8 cellular contexts compared by ENCODE assay signal in genomic region chr19:14381689-14382474, GRCh38. TPM values are rescaled to one million over a fixed set of nuclear protein-coding genes. Genes with fewer than 3 reads are reported as not detected.
A peak's percentile ranks its signal among the peaks of the same experiment; 100 is the strongest.
DNase-seq lines count a peak whose midpoint lies in the region; ATAC-seq and TF ChIP-seq lines count a peak whose summit lies in the region.

No MANE protein-coding gene starts in this region.

- H2AFZ ChIP-seq in ACC112 (ENCODE audit: low read length, unreplicated experiment), result peak overlapping the region; percentile 38

- peaks cover 37% of the 10 kb centered on the region for H3K36me3 Mint-ChIP-seq in dendritic cell treated with granulocyte-macrophage colony-stimulating factor and Interleukin-4, amounts not matched to agents 40 ng/mL and 50 ng/mL, for 4 days (ENCODE audit: low read depth)

- H3K27ac ChIP-seq in ACC112 (ENCODE audit: low read depth, low read length) (peak overlapping the region; percentile 87), transverse colon (peak overlapping the region; percentile 97 to 99 (median 98))

- H3K4me3 Mint-ChIP-seq in dendritic cell treated with granulocyte-macrophage colony-stimulating factor and Interleukin-4, amounts not matched to agents 40 ng/mL and 50 ng/mL, for 4 days, result peak overlapping the region; percentile 83

- peak; percentile 93 for TF ChIP-seq EP300 in transverse colon (IDR thresholded peaks at IDR 0.05; ENCODE audit: low read depth)

- CTCF ChIA-PET in GM10248 (lab: Yijun Ruan, JAX), result interaction anchor here (1.0 to 4.4 kb wide), 9 partner anchors 11 to 245 kb away, joined by 3 to 13 read pairs (median 6); partner anchors contain the start of gene ASF1B

- peak overlapping the region; percentile 90 for H3K9ac ChIP-seq in mucosa of stomach (ENCODE audit: low read length)

- peak; percentile 5 for TF ChIP-seq POLR2A in transverse colon (IDR thresholded peaks at IDR 0.05)

- peaks cover 6% of the 10 kb centered on the region for H3K4me1 ChIP-seq in ACC112 (ENCODE audit: control insufficient read depth, insufficient read depth, low read length, unreplicated experiment)
- H3K4me1 ChIP-seq in mucosa of stomach (ENCODE audit: control insufficient read depth, insufficient read depth, low read length), result peaks cover 24% of the 10 kb centered on the region
- H3K4me1 ChIP-seq in transverse colon, result peaks cover 16 to 74% (median 56%) of the 10 kb centered on the region in 4 donors

- H3K9me3 ChIP-seq in mucosa of stomach (ENCODE audit: control insufficient read depth, low read length) (no peaks in the 10 kb centered on the region), transverse colon (no peaks in the 10 kb centered on the region)

- in situ Hi-C loops in transverse colon (cut with MboI; ENCODE audit: low pct_ligation_motif_present in 1 of 4, low pct_unique_long_range_greater_than_20kb in 1 of 4, low sequenced_read_pairs in 3 of 4), result no loop called here

- 0 to 11% methylated on average over 6 to 15 of the region's 18 CpGs for WGBS in transverse colon (ENCODE audit: low coverage in 1 of 2), 2 donors

- DNase-seq in HT1080 (ENCODE audit: low read depth) (peak; percentile 52), transverse colon (peak; percentile 81), GM10248 (ENCODE audit: extremely low spot score) (no peak)
- DNase-seq in activated CD4-positive, CD25-positive, alpha-beta regulatory T cell (lab: John Stamatoyannopoulos, UW), result peak in 3 of 4 experiments; percentile 34 to 64 (median 47)

- H3K79me2 ChIP-seq in ACC112 (ENCODE audit: control insufficient read depth, insufficient read depth, low read length, unreplicated experiment), result peaks cover 43% of the 10 kb centered on the region

- intact Hi-C loops in dendritic cell treated with granulocyte-macrophage colony-stimulating factor and Interleukin-4, amounts not matched to agents 40 ng/mL and 50 ng/mL, for 4 days (cut with micrococcal nuclease), result no loop called here
- intact Hi-C loops in transverse colon (cut with DNase I; ENCODE audit: low total_unique reads), result no loop called here

- H3K27me3 ChIP-seq in ACC112 (ENCODE audit: insufficient read depth, low read length), result no peaks in the 10 kb centered on the region
- H3K27me3 ChIP-seq in mucosa of stomach (ENCODE audit: control insufficient read depth, insufficient read depth, low read length), result no peaks in the 10 kb centered on the region
- H3K27me3 ChIP-seq in transverse colon, result no peaks in the 10 kb centered on the region

- H3K36me3 ChIP-seq in ACC112 (ENCODE audit: insufficient read depth, low read length) (no peaks in the 10 kb centered on the region), mucosa of stomach (ENCODE audit: control insufficient read depth, insufficient read depth, low read length) (no peaks in the 10 kb centered on the region), transverse colon (no peaks in the 10 kb centered on the region)

- ATAC-seq in HG03342 (IDR thresholded peaks at IDR 0.05; ENCODE audit: unreplicated experiment), result no peak

- POLR2A ChIA-PET in GM10248 (lab: Yijun Ruan, JAX), result interaction anchor here (0.5 to 3.0 kb wide), 8 partner anchors 11 to 395 kb away, joined by 3 to 9 read pairs (median 4); no protein-coding TSS in a partner anchor

- TF ChIP-seq CTCF in transverse colon (IDR thresholded peaks at IDR 0.05), result peak in 1 of 5 experiments; percentile 32
- no peak for TF ChIP-seq CTCF in GM10248 (IDR thresholded peaks at IDR 0.05; ENCODE audit: control extremely low read depth, extremely low read depth, low read depth, missing control alignments)

- peak overlapping the region; percentile 94 for H3K4me3 ChIP-seq in ACC112 (ENCODE audit: low read depth, low read length)
- H3K4me3 ChIP-seq in mucosa of stomach (ENCODE audit: low read length), result peak overlapping the region; percentile 84
- peak overlapping the region; percentile 72 to 77 (median 76) for H3K4me3 ChIP-seq in transverse colon

- H3K4me1 Mint-ChIP-seq in dendritic cell treated with granulocyte-macrophage colony-stimulating factor and Interleukin-4, amounts not matched to agents 40 ng/mL and 50 ng/mL, for 4 days (ENCODE audit: low read depth), result peaks cover 54% of the 10 kb centered on the region

- no peaks in the 10 kb centered on the region for H3K27me3 Mint-ChIP-seq in dendritic cell treated with granulocyte-macrophage colony-stimulating factor and Interleukin-4, amounts not matched to agents 40 ng/mL and 50 ng/mL, for 4 days

- no peaks in the 10 kb centered on the region for H3K9me3 Mint-ChIP-seq in dendritic cell treated with granulocyte-macrophage colony-stimulating factor and Interleukin-4, amounts not matched to agents 40 ng/mL and 50 ng/mL, for 4 days

- peak overlapping the region; percentile 79 for H3K27ac Mint-ChIP-seq in dendritic cell treated with granulocyte-macrophage colony-stimulating factor and Interleukin-4, amounts not matched to agents 40 ng/mL and 50 ng/mL, for 4 days

RNA-seq across cellular contexts. Expression of gene ADGRE5, which starts 0.6 kb away (rescaled TPM):
- 11.8 and 14.5 TPM in 2 replicates for total RNA-seq in HT1080 (2014; rRNA removed; shearing (Covaris generic))
- 31.2 and 31.5 TPM in 2 replicates for polyA plus RNA-seq in HT1080 (2015; cell fraction: cytosol; rRNA removed)
- polyA plus RNA-seq in HT1080 (2015; cell fraction: nucleus; rRNA removed), result 119 and 128 TPM in 2 replicates
- total RNA-seq in transverse colon, result 100 to 1,000 TPM in 3 of 4 donors, 10 to 100 TPM in 1; 77.4 to 257 (median 136) TPM

RNA-seq across cellular contexts. Expression of gene DDX39A, which starts 37.3 kb away (rescaled TPM):
- total RNA-seq in HT1080 (2014; rRNA removed; shearing (Covaris generic)), result 264 and 265 TPM in 2 replicates
- 112 and 125 TPM in 2 replicates for polyA plus RNA-seq in HT1080 (2015; cell fraction: cytosol; rRNA removed)
- polyA plus RNA-seq in HT1080 (2015; cell fraction: nucleus; rRNA removed), result 351 and 364 TPM in 2 replicates
- 100 to 1,000 TPM in 3 of 4 donors, 10 to 100 TPM in 1; 66.4 to 286 (median 163) TPM for total RNA-seq in transverse colon

RNA-seq across cellular contexts. Expression of gene PKN1, which starts 51.2 kb away (rescaled TPM):
- 109 and 158 TPM in 2 replicates for total RNA-seq in HT1080 (2014; rRNA removed; shearing (Covaris generic))
- polyA plus RNA-seq in HT1080 (2015; cell fraction: cytosol; rRNA removed), result 135 and 150 TPM in 2 replicates
- 91.8 and 97.7 TPM in 2 replicates for polyA plus RNA-seq in HT1080 (2015; cell fraction: nucleus; rRNA removed)
- total RNA-seq in transverse colon, result 100 to 1,000 TPM in 1 of 4 donors, 10 to 100 TPM in 3; 29.1 to 129 (median 55.0) TPM
